ENCODE assay signal across 26 cellular contexts in the genomic region with DNA sequence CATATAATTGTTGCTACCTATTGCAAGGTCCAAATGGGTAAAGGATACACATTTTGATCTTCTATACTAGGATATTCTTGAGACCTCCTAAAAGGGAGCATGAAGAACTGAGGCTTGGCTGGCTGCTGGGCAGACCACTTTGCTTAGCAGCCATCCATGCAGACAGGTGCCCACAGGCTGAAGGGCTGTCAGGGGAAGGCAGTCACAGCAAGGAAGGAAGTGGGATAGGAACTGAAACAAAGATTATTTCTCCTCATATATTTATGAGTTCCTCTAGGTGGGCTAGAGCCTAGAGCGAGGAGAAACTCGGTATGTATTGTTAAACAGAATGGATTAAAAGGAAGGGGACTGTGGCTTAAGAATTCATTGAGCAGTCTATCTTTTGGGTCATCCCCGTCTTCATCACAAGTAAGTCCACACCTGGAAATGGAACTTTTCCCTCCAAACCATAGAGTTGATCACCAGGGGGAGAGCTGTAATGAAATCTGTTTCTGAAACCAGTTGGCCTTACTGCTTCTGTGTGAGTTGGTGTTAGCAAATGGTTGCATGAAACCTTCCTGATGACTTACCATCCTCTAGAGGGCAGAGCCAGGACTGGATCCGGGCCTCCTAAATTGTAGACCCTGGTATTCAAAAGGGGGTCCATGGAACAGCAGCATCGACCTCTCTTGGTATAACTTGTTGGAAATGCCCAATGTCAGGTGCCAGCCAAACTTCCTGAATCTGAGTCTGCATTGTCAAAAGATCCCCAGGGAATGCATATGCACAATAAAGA. TPM values are rescaled to one million over a fixed set of nuclear protein-coding genes. Genes with fewer than 3 reads are reported as not detected.
DNase-seq lines count a peak whose midpoint lies in the region; TF ChIP-seq lines count a peak whose summit lies in the region.
"Had no signal": no experiment of that assay in that cellular context is flagged by ENCODE, and none has a peak within 500 bp of the region (broad histone marks: within the 10 kb centered on the region; RNA-seq: fewer than 3 reads in every experiment).

No MANE protein-coding gene starts in this region.

- H3K27ac Mint-ChIP-seq in H9 = no peak overlapping the region
- no peak overlapping the region for H3K27ac Mint-ChIP-seq in activated CD4-positive, alpha-beta T cell treated with anti-CD3 and anti-CD28 coated beads, Interleukin-2, amount 10 ng/mL, durations not matched to agents 24 days and 14 days
- H3K27ac Mint-ChIP-seq: activated naive CD4-positive, alpha-beta T cell treated with anti-CD3 and anti-CD28 coated beads for 36 hours; activated T-helper 1 cell treated with anti-CD3 and anti-CD28 coated beads, Interleukin-12 subunit alpha, Interleukin-12 subunit beta, Interleukin-2, Interleukin-4 antibody, amounts not matched to agents 30 ng/mL and 10 ng/mL and 1 ng/mL, durations not matched to agents 14 hours and 24 hours and 36 hours; brain; mesothelial cell of epicardium; naive thymus-derived CD8-positive, alpha-beta T cell; stimulated activated naive CD8-positive, alpha-beta T cell treated with anti-CD3 and anti-CD28 coated beads, Interleukin-15, Interleukin-2, amounts not matched to agents 100 ng/mL and 50 ng/mL, for 24 hours had no signal

- no peaks in the 10 kb centered on the region for H3K23me2 ChIP-seq in H9 (ENCODE audit: insufficient read length, low read depth, low read length, poor library complexity, severe bottlenecking)

- TF ChIP-seq CTCF in DOHH2 (IDR thresholded peaks at IDR 0.05; ENCODE audit: low read depth, low read length, poor library complexity, severe bottlenecking) = peak; percentile 42
- TF ChIP-seq CTCF in H9 (conservative IDR thresholded peaks at IDR 0.05) = no peak
- TF ChIP-seq CTCF in OCI-LY1 (IDR thresholded peaks at IDR 0.05; ENCODE audit: low read length) = peak; percentile 43

- H3K4me3 ChIP-seq in DOHH2 (ENCODE audit: low read length) (peak overlapping the region; percentile 74), OCI-LY1 (ENCODE audit: low read depth, low read length, poor library complexity, severe bottlenecking) (peak overlapping the region; percentile 38), mesendoderm (ENCODE audit: low read length) (no peak overlapping the region)
- H3K4me3 ChIP-seq: A549, adrenal gland, K562, left lung, thyroid gland, vagina had no signal

- H3K36me3 Mint-ChIP-seq in H9 (ENCODE audit: insufficient read depth in 1 of 3, low read depth in 3 of 3) = peaks cover 0 to 2% (median 0%) of the 10 kb centered on the region in 3 experiments; a peak in 2 of 7 replicates
- no peaks in the 10 kb centered on the region for H3K36me3 Mint-ChIP-seq in activated CD4-positive, alpha-beta T cell treated with anti-CD3 and anti-CD28 coated beads, Interleukin-2, amount 10 ng/mL, durations not matched to agents 24 days and 14 days (ENCODE audit: low read depth)
- H3K36me3 Mint-ChIP-seq: brain; mesothelial cell of epicardium; naive thymus-derived CD8-positive, alpha-beta T cell had no signal

- H2BK120ac ChIP-seq in H9 (ENCODE audit: low read depth, low read length, poor library complexity, severe bottlenecking) (no peak overlapping the region), mesendoderm (ENCODE audit: low read depth, low read length) (no peak overlapping the region)

- H3K4me3 Mint-ChIP-seq in H9 = no peak overlapping the region
- no peak overlapping the region for H3K4me3 Mint-ChIP-seq in activated CD4-positive, alpha-beta T cell treated with anti-CD3 and anti-CD28 coated beads, Interleukin-2, amount 10 ng/mL, durations not matched to agents 24 days and 14 days
- H3K4me3 Mint-ChIP-seq: activated naive CD4-positive, alpha-beta T cell treated with anti-CD3 and anti-CD28 coated beads for 36 hours; activated T-helper 1 cell treated with anti-CD3 and anti-CD28 coated beads, Interleukin-12 subunit alpha, Interleukin-12 subunit beta, Interleukin-2, Interleukin-4 antibody, amounts not matched to agents 30 ng/mL and 10 ng/mL and 1 ng/mL, durations not matched to agents 14 hours and 24 hours and 36 hours; brain; mesothelial cell of epicardium; naive thymus-derived CD8-positive, alpha-beta T cell; stimulated activated naive CD8-positive, alpha-beta T cell treated with anti-CD3 and anti-CD28 coated beads, Interleukin-15, Interleukin-2, amounts not matched to agents 100 ng/mL and 50 ng/mL, for 24 hours had no signal

- intact Hi-C loops in activated CD4-positive, alpha-beta T cell treated with anti-CD3 and anti-CD28 coated beads, Interleukin-2, amount 10 ng/mL, durations not matched to agents 24 days and 14 days (cut with micrococcal nuclease) = no loop called here

- H2AK5ac ChIP-seq in H9 (ENCODE audit: insufficient read length, low read length) (no peak overlapping the region), mesendoderm (ENCODE audit: low read length) (no peak overlapping the region)

- no peak overlapping the region for H2BK12ac ChIP-seq in H9 (ENCODE audit: insufficient read length, low read depth, low read length)

- no peaks in the 10 kb centered on the region for H4K20me1 ChIP-seq in DOHH2 (ENCODE audit: control insufficient read depth, insufficient read depth, low read depth, low read length)
- peaks cover 2% of the 10 kb centered on the region for H4K20me1 ChIP-seq in H9 (ENCODE audit: control insufficient read depth, insufficient read depth, insufficient read length)
- H4K20me1 ChIP-seq in OCI-LY1 (ENCODE audit: insufficient read depth, low read length) = no peaks in the 10 kb centered on the region

- H3K9ac ChIP-seq in H9 (ENCODE audit: extremely low read depth, insufficient read length, low read length) (no peak overlapping the region), OCI-LY1 (ENCODE audit: low read length) (peak overlapping the region; percentile 48; the same call in 1 of the 2 replicates), mesendoderm (ENCODE audit: low read length) (no peak overlapping the region)

- H3K14ac ChIP-seq in H9 (ENCODE audit: insufficient read depth, low read length) = no peak overlapping the region

- H2BK15ac ChIP-seq in H9 (ENCODE audit: low read depth, low read length) (no peak overlapping the region), mesendoderm (replicated peaks; ENCODE audit: low read depth) (no peak overlapping the region)

- peak overlapping the region; percentile 95 for H3K4me2 ChIP-seq in DOHH2 (ENCODE audit: low read length)
- H3K4me2 ChIP-seq in H9 (ENCODE audit: insufficient read depth, insufficient read length, low read length) = no peak overlapping the region
- peak overlapping the region; percentile 56 for H3K4me2 ChIP-seq in OCI-LY1 (ENCODE audit: low read length)
- H3K4me2 ChIP-seq in mesendoderm (ENCODE audit: low read length) = no peak overlapping the region
- H3K4me2 ChIP-seq: A549 had no signal

- H3K56ac ChIP-seq in H9 (ENCODE audit: insufficient read length, low read depth, low read length) (no peak overlapping the region), mesendoderm (ENCODE audit: low read length) (no peak overlapping the region)

- peaks cover 24 to 36% of the 10 kb centered on the region in 2 experiments for H3K4me1 Mint-ChIP-seq in H9
- H3K4me1 Mint-ChIP-seq in activated CD4-positive, alpha-beta T cell treated with anti-CD3 and anti-CD28 coated beads, Interleukin-2, amount 10 ng/mL, durations not matched to agents 24 days and 14 days = no peaks in the 10 kb centered on the region
- H3K4me1 Mint-ChIP-seq: mesothelial cell of epicardium had no signal

- H3K23ac ChIP-seq in H9 (ENCODE audit: insufficient read length, low read depth, low read length) = no peak overlapping the region
- no peak overlapping the region for H3K23ac ChIP-seq in mesendoderm (ENCODE audit: low read length)

- H3K27me3 Mint-ChIP-seq in H9 (ENCODE audit: low read depth) = no peaks in the 10 kb centered on the region
- no peaks in the 10 kb centered on the region for H3K27me3 Mint-ChIP-seq in activated CD4-positive, alpha-beta T cell treated with anti-CD3 and anti-CD28 coated beads, Interleukin-2, amount 10 ng/mL, durations not matched to agents 24 days and 14 days
- H3K27me3 Mint-ChIP-seq: brain; naive thymus-derived CD8-positive, alpha-beta T cell; stimulated activated naive CD8-positive, alpha-beta T cell treated with anti-CD3 and anti-CD28 coated beads, Interleukin-15, Interleukin-2, amounts not matched to agents 100 ng/mL and 50 ng/mL, for 24 hours had no signal

- H4K8ac ChIP-seq in H9 (replicated peaks; ENCODE audit: insufficient read length, low read depth, low read length) (no peak overlapping the region), mesendoderm (ENCODE audit: low read depth, low read length) (no peak overlapping the region)

- H3K27ac ChIP-seq in DOHH2 (ENCODE audit: low read depth, low read length) (peak overlapping the region; percentile 98), H9 (ENCODE audit: insufficient read length, low read depth, low read length) (no peak overlapping the region), OCI-LY1 (ENCODE audit: low read depth, low read length, poor library complexity, severe bottlenecking) (peak overlapping the region; percentile 85), mesendoderm (ENCODE audit: low read depth, low read length) (no peak overlapping the region)
- H3K27ac ChIP-seq: A549, adrenal gland, left lung, thyroid gland, vagina had no signal

- H2BK20ac ChIP-seq in H9 (ENCODE audit: low read depth, low read length, poor library complexity, severe bottlenecking) = no peak overlapping the region

- H3K9me3 ChIP-seq in DOHH2 (ENCODE audit: control insufficient read depth, insufficient read depth, low read length) (no peaks in the 10 kb centered on the region), H9 (ENCODE audit: control insufficient read depth, low read depth, low read length) (peaks cover 39% of the 10 kb centered on the region), OCI-LY1 (ENCODE audit: low read length) (no peaks in the 10 kb centered on the region)
- H3K9me3 ChIP-seq: A549, adrenal gland, left lung, thyroid gland, vagina had no signal

- no peak overlapping the region for H3K18ac ChIP-seq in H9 (ENCODE audit: insufficient read length, low read depth, low read length)
- H3K18ac ChIP-seq in mesendoderm (ENCODE audit: low read length) = no peak overlapping the region

- H3T11ph ChIP-seq in H9 (ENCODE audit: low read length) = no peak overlapping the region

- H2AFZ ChIP-seq in H9 (ENCODE audit: low read length) = no peak overlapping the region
- H2AFZ ChIP-seq in OCI-LY1 (ENCODE audit: low read length) = no peak overlapping the region

- no peak overlapping the region for H4K91ac ChIP-seq in H9 (ENCODE audit: insufficient read length, low read depth, low read length)

- H2BK5ac ChIP-seq in H9 (ENCODE audit: insufficient read length, low read length) (no peak overlapping the region), mesendoderm (ENCODE audit: low read length) (no peak overlapping the region)

- H3K4ac ChIP-seq in H9 (ENCODE audit: low read depth, low read length) (no peak overlapping the region), mesendoderm (ENCODE audit: low read depth, low read length) (no peak overlapping the region)

- H3K36me3 ChIP-seq in DOHH2 (ENCODE audit: control insufficient read depth, low read length) (peaks cover 43% of the 10 kb centered on the region), OCI-LY1 (ENCODE audit: insufficient read depth, low read length) (no peaks in the 10 kb centered on the region), mesendoderm (ENCODE audit: control insufficient read depth, insufficient read depth, low read length) (no peaks in the 10 kb centered on the region)
- H3K36me3 ChIP-seq: adrenal gland, left lung, thyroid gland, vagina had no signal

- peaks cover 51 to 53% of the 10 kb centered on the region in 2 experiments for H3K9me3 Mint-ChIP-seq in H9
- no peaks in the 10 kb centered on the region for H3K9me3 Mint-ChIP-seq in activated CD4-positive, alpha-beta T cell treated with anti-CD3 and anti-CD28 coated beads, Interleukin-2, amount 10 ng/mL, durations not matched to agents 24 days and 14 days
- H3K9me3 Mint-ChIP-seq: activated naive CD4-positive, alpha-beta T cell treated with anti-CD3 and anti-CD28 coated beads for 36 hours; activated T-helper 1 cell treated with anti-CD3 and anti-CD28 coated beads, Interleukin-12 subunit alpha, Interleukin-12 subunit beta, Interleukin-2, Interleukin-4 antibody, amounts not matched to agents 30 ng/mL and 10 ng/mL and 1 ng/mL, durations not matched to agents 14 hours and 24 hours and 36 hours; brain; naive thymus-derived CD8-positive, alpha-beta T cell; stimulated activated naive CD8-positive, alpha-beta T cell treated with anti-CD3 and anti-CD28 coated beads, Interleukin-15, Interleukin-2, amounts not matched to agents 100 ng/mL and 50 ng/mL, for 24 hours had no signal

- H4K5ac ChIP-seq in H9 (ENCODE audit: insufficient read length, low read depth, low read length) (no peak overlapping the region), mesendoderm (ENCODE audit: low read length) (no peak overlapping the region)

- peaks cover 97% of the 10 kb centered on the region for H3K4me1 ChIP-seq in DOHH2 (ENCODE audit: control insufficient read depth, low read length)
- peaks cover 5% of the 10 kb centered on the region; the same call in 1 of the 2 replicates for H3K4me1 ChIP-seq in H9 (ENCODE audit: insufficient read depth, low read length)
- peaks cover 73% of the 10 kb centered on the region for H3K4me1 ChIP-seq in OCI-LY1 (ENCODE audit: insufficient read depth, low read length, severe bottlenecking)
- H3K4me1 ChIP-seq in mesendoderm (ENCODE audit: control insufficient read depth, low read depth, low read length) = no peaks in the 10 kb centered on the region
- H3K4me1 ChIP-seq: A549, adrenal gland, left lung, thyroid gland, vagina had no signal

- H3F3A ChIP-seq in DOHH2 (ENCODE audit: control insufficient read depth, insufficient read depth) (peaks cover 43% of the 10 kb centered on the region), OCI-LY1 (ENCODE audit: insufficient read depth, low read length) (no peaks in the 10 kb centered on the region)

- H3K79me2 ChIP-seq in DOHH2 (ENCODE audit: control insufficient read depth, low read length) (peaks cover 83% of the 10 kb centered on the region), H9 (ENCODE audit: insufficient read depth, low read length) (no peaks in the 10 kb centered on the region), OCI-LY1 (ENCODE audit: insufficient read depth, low read length) (peaks cover 31% of the 10 kb centered on the region; the same call in 1 of the 2 replicates), mesendoderm (ENCODE audit: control insufficient read depth, insufficient read depth, low read length) (no peaks in the 10 kb centered on the region)

- DNase-seq in H9 (peak; percentile 27), mesendoderm (peak; percentile 13), CD1c-positive myeloid dendritic cell (ENCODE audit: extremely low spot score) (no peak), NCI-H2107 treated with DMSO at 0.1 percent for 48 hours (lab: John Stamatoyannopoulos, UW; ENCODE audit: unreplicated experiment) (no peak), anterior cingulate cortex (lab: John Stamatoyannopoulos, UW) (no peak)
- DNase-seq in activated CD4-positive, alpha-beta T cell treated with anti-CD3 and anti-CD28 coated beads, Interleukin-2, amount 10 ng/mL, durations not matched to agents 24 days and 14 days = no peak
- DNase-seq: activated CD4-positive, alpha-beta T cell treated with anti-CD3 and anti-CD28 coated beads, Interleukin-2, amount 50 U/mL, for 48 hours; activated CD4-positive, CD25-positive, alpha-beta regulatory T cell; activated naive CD4-positive, alpha-beta T cell treated with anti-CD3 and anti-CD28 coated beads for 36 hours; adrenal gland; AML-193; H7; left lung; naive thymus-derived CD8-positive, alpha-beta T cell; NCI-H146; NCI-H446 treated with DMSO at 0.1 percent for 48 hours; thyroid gland had no signal

- no peaks in the 10 kb centered on the region for H3K9me2 ChIP-seq in DOHH2 (replicated peaks; ENCODE audit: control insufficient read depth, low read length)
- no peaks in the 10 kb centered on the region for H3K9me2 ChIP-seq in OCI-LY1 (ENCODE audit: low read depth, low read length)

- no CpG with 5 or more reads among the region's 5 CpGs for WGBS in H9 (ENCODE audit: extremely low coverage, insufficient read length, low lambda C conversion rate)
- no CpG with 5 or more reads among the region's 5 CpGs for WGBS in mesendoderm (ENCODE audit: extremely low coverage, insufficient coverage, low lambda C conversion rate)

- H3K27me3 ChIP-seq in DOHH2 (ENCODE audit: control insufficient read depth, low read length) (no peaks in the 10 kb centered on the region), H9 (ENCODE audit: insufficient read depth, low read length) (no peaks in the 10 kb centered on the region), OCI-LY1 (ENCODE audit: insufficient read depth, low read length) (no peaks in the 10 kb centered on the region), mesendoderm (ENCODE audit: insufficient read depth, low read length, poor library complexity) (no peaks in the 10 kb centered on the region)
- H3K27me3 ChIP-seq: adrenal gland, left lung, thyroid gland, vagina had no signal

- H3K79me1 ChIP-seq in H9 (ENCODE audit: insufficient read depth, low read depth, low read length, poor library complexity, severe bottlenecking) (no peaks in the 10 kb centered on the region), mesendoderm (ENCODE audit: low read length) (no peaks in the 10 kb centered on the region)

RNA-seq across cellular contexts. Expression of a gene that starts 42.3 kb away (rescaled TPM):
- 14.6 and 15.7 TPM in 2 replicates for total RNA-seq in H9 (2021)
- 1.2 TPM for polyA plus RNA-seq in mesendoderm (2013, experiment 1 of 2)
- 1.1 TPM for polyA plus RNA-seq in mesendoderm (2013, experiment 2 of 2)
- total RNA-seq in activated CD4-positive, alpha-beta T cell treated with anti-CD3 and anti-CD28 coated beads, Interleukin-2, amount 10 ng/mL, durations not matched to agents 24 days and 14 days = 0.70 and 1.1 TPM in 2 replicates

Comparison
In these comparisons a context has a peak if more than half of its experiments do, and no peak if none do; other contexts are left out.
1. H3K27ac ChIP-seq: peak in DOHH2 (single experiment) and OCI-LY1 (single experiment); none in H9 (single experiment) and mesendoderm (single experiment).
2. H3K4me2 ChIP-seq: peak in DOHH2 (single experiment) and OCI-LY1 (single experiment); none in H9 (single experiment) and mesendoderm (single experiment).
3. DNase-seq: peak in H9 (single experiment) and mesendoderm (single experiment); none in activated CD4-positive, alpha-beta T cell treated with anti-CD3 and anti-CD28 coated beads, Interleukin-2, amount 10 ng/mL, durations not matched to agents 24 days and 14 days (single experiment), CD1c-positive myeloid dendritic cell (single experiment), NCI-H2107 treated with DMSO at 0.1 percent for 48 hours (single experiment) and anterior cingulate cortex (0 of 58).